ENCODE assay signal across 8 cellular contexts in genomic region chr10:114499630-114500190, GRCh38.
DNase-seq lines count a peak whose midpoint lies in the region; ATAC-seq and TF ChIP-seq lines count a peak whose summit lies in the region.

No MANE protein-coding gene starts in this region.

- H3K4me3 ChIP-seq in DOHH2 (ENCODE audit: low read length) (peak overlapping the region; percentile 73), duodenal mucosa (ENCODE audit: low read depth in 1 of 2, low read length in 2 of 2) (peak overlapping the region in 1 of 2 donors; percentile 10)

- no peaks in the 10 kb centered on the region for H3K9me2 ChIP-seq in DOHH2 (replicated peaks; ENCODE audit: control insufficient read depth, low read length)

- H4K20me1 ChIP-seq in DOHH2 (ENCODE audit: control insufficient read depth, insufficient read depth, low read depth, low read length): no peaks in the 10 kb centered on the region

- H3K36me3 ChIP-seq in DOHH2 (ENCODE audit: control insufficient read depth, low read length) (peaks cover 23% of the 10 kb centered on the region), duodenal mucosa (ENCODE audit: control insufficient read depth in 1 of 2, insufficient read depth in 2 of 2, low read length in 2 of 2) (peaks cover 0 to 7% of the 10 kb centered on the region in 2 donors)

- TF ChIP-seq CTCF in DOHH2 (IDR thresholded peaks at IDR 0.05; ENCODE audit: low read depth, low read length, poor library complexity, severe bottlenecking): no peak

- H3K9me3 ChIP-seq in DOHH2 (ENCODE audit: control insufficient read depth, insufficient read depth, low read length): no peaks in the 10 kb centered on the region
- H3K9me3 ChIP-seq in duodenal mucosa (ENCODE audit: control insufficient read depth in 1 of 2, low read length in 2 of 2): no peaks in the 10 kb centered on the region

- H3K4me1 ChIP-seq in DOHH2 (ENCODE audit: control insufficient read depth, low read length): peaks cover 79% of the 10 kb centered on the region
- H3K4me1 ChIP-seq in duodenal mucosa (ENCODE audit: control insufficient read depth in 1 of 2, insufficient read depth in 2 of 2, low read length in 2 of 2): peaks cover 22 to 29% of the 10 kb centered on the region in 2 donors

- H3F3A ChIP-seq in DOHH2 (ENCODE audit: control insufficient read depth, insufficient read depth): peaks cover 38% of the 10 kb centered on the region

- peak overlapping the region; percentile 31 to 45 for H3K9ac ChIP-seq in duodenal mucosa (ENCODE audit: low read depth in 1 of 2, low read length in 2 of 2)

- H3K27me3 ChIP-seq in DOHH2 (ENCODE audit: control insufficient read depth, low read length): no peaks in the 10 kb centered on the region
- no peaks in the 10 kb centered on the region for H3K27me3 ChIP-seq in duodenal mucosa (ENCODE audit: control insufficient read depth in 1 of 2, insufficient read depth in 2 of 2, low read length in 2 of 2)

- DNase-seq in UCSD-AML1 (lab: John Stamatoyannopoulos, UW; ENCODE audit: unreplicated experiment) (peak; percentile 46), NCI-H1930 (lab: John Stamatoyannopoulos, UW) (no peak), AG08395 (ENCODE audit: low spot score) (no peak), iPS-NIHi11 (ENCODE audit: low spot score) (no peak)
- DNase-seq in stimulated activated CD8-positive, alpha-beta memory T cell treated with anti-CD3 and anti-CD28 coated beads, Interleukin-4, amount 100 ng/mL, for 48 hours: peak; percentile 84

- H3K79me2 ChIP-seq in DOHH2 (ENCODE audit: control insufficient read depth, low read length): peaks cover 75% of the 10 kb centered on the region

- H3K27ac ChIP-seq in DOHH2 (ENCODE audit: low read depth, low read length) (peak overlapping the region; percentile 100), duodenal mucosa (ENCODE audit: low read depth, low read length) (peak overlapping the region; percentile 53)

- H3K4me2 ChIP-seq in DOHH2 (ENCODE audit: low read length): peak overlapping the region; percentile 88

- peak; percentile 34 for ATAC-seq in HG02759 (IDR thresholded peaks at IDR 0.05; ENCODE audit: unreplicated experiment)

Comparison
In these comparisons a context has a peak if more than half of its experiments do, and no peak if none do; other contexts are left out.
1. DNase-seq: peak in UCSD-AML1 (single experiment) and stimulated activated CD8-positive, alpha-beta memory T cell treated with anti-CD3 and anti-CD28 coated beads, Interleukin-4, amount 100 ng/mL, for 48 hours (single experiment); none in NCI-H1930 (0 of 2), AG08395 (single experiment) and iPS-NIHi11 (single experiment).